8 cellular contexts compared by ENCODE assay signal in genomic region chr12:50986961-50987737, GRCh38. TPM values are rescaled to one million over a fixed set of nuclear protein-coding genes. Genes with fewer than 3 reads are reported as not detected.
A peak's percentile ranks its signal among the peaks of the same experiment; 100 is the strongest.
DNase-seq lines count a peak whose midpoint lies in the region; ATAC-seq and TF ChIP-seq lines count a peak whose summit lies in the region.

No MANE protein-coding gene starts in this region.

- H3K4me3 ChIP-seq in CD4-positive, CD25-positive, alpha-beta regulatory T cell (ENCODE audit: low read depth, low read length), result no peak overlapping the region
- H3K4me3 ChIP-seq in choroid plexus epithelial cell (ENCODE audit: low read depth, low read length) (no peak overlapping the region), right lobe of liver (no peak overlapping the region), thyroid gland (replicated peaks in 1 of 3) (no peak overlapping the region)

- peaks cover 6 to 13% (median 11%) of the 10 kb centered on the region in 4 donors for H3K4me1 Mint-ChIP-seq in CD4-positive, CD25-positive, alpha-beta regulatory T cell

- TF ChIP-seq POLR2A in right lobe of liver (IDR thresholded peaks at IDR 0.05), result no peak
- TF ChIP-seq POLR2A in thyroid gland (IDR thresholded peaks at IDR 0.05), result no peak

- WGBS in right lobe of liver (ENCODE audit: insufficient coverage, low coverage, low lambda C conversion rate, missing lambda C conversion rate), result 39% methylated on average over 8 of the region's 8 CpGs
- WGBS in thyroid gland, 2 donors, result 45 to 50% methylated on average over 8 of the region's 8 CpGs

- no peaks in the 10 kb centered on the region for H3K9me3 Mint-ChIP-seq in CD4-positive, CD25-positive, alpha-beta regulatory T cell

- H3K36me3 Mint-ChIP-seq in CD4-positive, CD25-positive, alpha-beta regulatory T cell, result peaks cover 34% of the 10 kb centered on the region

- peak in 2 of 3 donors; percentile 50 to 77 for DNase-seq in CD4-positive, CD25-positive, alpha-beta regulatory T cell
- DNase-seq in GM13976 (ENCODE audit: low spot score) (peak; percentile 25), RKO (ENCODE audit: low spot score) (peak; percentile 56), choroid plexus epithelial cell (ENCODE audit: low read depth) (peak; percentile 87), right lobe of liver (peak in 1 of 3 donors; percentile 63), thyroid gland (peak; percentile 48 to 50)

- H3K27me3 ChIP-seq in CD4-positive, CD25-positive, alpha-beta regulatory T cell (ENCODE audit: control insufficient read depth, insufficient read depth, low read length), result no peaks in the 10 kb centered on the region
- H3K27me3 ChIP-seq in right lobe of liver (no peaks in the 10 kb centered on the region), thyroid gland (no peaks in the 10 kb centered on the region)

- peak; percentile 43 for TF ChIP-seq CTCF in GM13976 (IDR thresholded peaks at IDR 0.05; ENCODE audit: borderline replicate concordance, control extremely low read depth, extremely low read depth, insufficient read depth, missing control alignments)
- peak; percentile 82 for TF ChIP-seq CTCF in choroid plexus epithelial cell (conservative IDR thresholded peaks at IDR 0.05; ENCODE audit: low read depth, low read length)
- TF ChIP-seq CTCF in right lobe of liver (IDR thresholded peaks at IDR 0.05), result peak; percentile 45 to 73 (median 67)
- TF ChIP-seq CTCF in thyroid gland (IDR thresholded peaks at IDR 0.05), result peak; percentile 25 to 65 (median 50)

- ATAC-seq in CD4-positive, CD25-positive, alpha-beta regulatory T cell (ENCODE audit: low read depth in 2 of 2), result peak; percentile 70 to 83
- ATAC-seq in right lobe of liver (peak; percentile 87 to 96 (median 92)), HG03442 (IDR thresholded peaks at IDR 0.05; ENCODE audit: unreplicated experiment) (no peak), HG02938 (IDR thresholded peaks at IDR 0.05; ENCODE audit: unreplicated experiment) (no peak)

- no peak overlapping the region for H3K4me3 Mint-ChIP-seq in CD4-positive, CD25-positive, alpha-beta regulatory T cell

- peaks cover 45% of the 10 kb centered on the region for H3K36me3 ChIP-seq in CD4-positive, CD25-positive, alpha-beta regulatory T cell (ENCODE audit: control insufficient read depth, insufficient read depth, low read length)
- H3K36me3 ChIP-seq in right lobe of liver (peaks cover 0 to 32% (median 20%) of the 10 kb centered on the region in 4 donors), thyroid gland (peaks cover 25 to 28% of the 10 kb centered on the region in 2 donors)

- no peaks in the 10 kb centered on the region for H3K4me1 ChIP-seq in CD4-positive, CD25-positive, alpha-beta regulatory T cell (ENCODE audit: control insufficient read depth, insufficient read depth, low read length, poor library complexity, severe bottlenecking)
- peaks cover 0 to 24% (median 5%) of the 10 kb centered on the region in 4 donors for H3K4me1 ChIP-seq in right lobe of liver
- peaks cover 15 to 30% of the 10 kb centered on the region in 2 donors for H3K4me1 ChIP-seq in thyroid gland

- no peaks in the 10 kb centered on the region for H3K27me3 Mint-ChIP-seq in CD4-positive, CD25-positive, alpha-beta regulatory T cell

- in situ Hi-C loops in GM13976 (cut with MboI; ENCODE audit: low sequenced_read_pairs, unreplicated experiment), result no loop called here

- H3K27ac ChIP-seq in CD4-positive, CD25-positive, alpha-beta regulatory T cell (ENCODE audit: insufficient read depth, low read length, poor library complexity, severe bottlenecking), result no peak overlapping the region
- H3K27ac ChIP-seq in right lobe of liver, result peak overlapping the region in 1 of 3 donors; percentile 78
- peak overlapping the region in 2 of 3 donors; percentile 37 to 68 for H3K27ac ChIP-seq in thyroid gland

- intact Hi-C loops in right lobe of liver (cut with DNase I), result loop anchor here (10.0 kb wide), 2 partner anchors 62 to 162 kb away; a partner anchor contains a TSS
- intact Hi-C loops in thyroid gland (cut with DNase I), result loop anchor here (5.0 kb wide), 1 partner anchor 160 kb away; no protein-coding TSS in a partner anchor

- H3K9me3 ChIP-seq in CD4-positive, CD25-positive, alpha-beta regulatory T cell (ENCODE audit: control insufficient read depth in 2 of 2, low read length in 2 of 2), result no peaks in the 10 kb centered on the region
- H3K9me3 ChIP-seq in right lobe of liver, result no peaks in the 10 kb centered on the region
- no peaks in the 10 kb centered on the region for H3K9me3 ChIP-seq in thyroid gland

- H3K27ac Mint-ChIP-seq in CD4-positive, CD25-positive, alpha-beta regulatory T cell, result peak overlapping the region in 2 of 3 donors; percentile 64 to 66

RNA-seq across cellular contexts. Expression of gene HIGD1C, which starts 34.8 kb away (rescaled TPM):
- total RNA-seq in CD4-positive, CD25-positive, alpha-beta regulatory T cell, result not detected
- not detected for polyA plus RNA-seq in CD4-positive, CD25-positive, alpha-beta regulatory T cell
- total RNA-seq in right lobe of liver (not detected), thyroid gland (not detected)

RNA-seq across cellular contexts. Expression of gene SLC11A2, which starts 39.0 kb away (rescaled TPM):
- 54.3 TPM for total RNA-seq in CD4-positive, CD25-positive, alpha-beta regulatory T cell
- 10 to 100 TPM in 3 of 4 donors, 1 to 10 TPM in 1; 7.2 to 18.0 (median 14.0) TPM for polyA plus RNA-seq in CD4-positive, CD25-positive, alpha-beta regulatory T cell
- total RNA-seq in right lobe of liver (10 to 100 TPM; 27.8 to 51.6 (median 34.2) TPM), thyroid gland (100 to 1,000 TPM; 100 to 163 (median 140) TPM)

Comparison
In these comparisons a context has a peak if more than half of its experiments do, and no peak if none do; other contexts are left out.
1. ATAC-seq: peak in CD4-positive, CD25-positive, alpha-beta regulatory T cell (2 of 2) and right lobe of liver (4 of 4); none in HG03442 (single experiment) and HG02938 (single experiment).
2. Peak in every context shown above with its lines, with median percentiles within 50 percentile points of each other: CTCF ChIP-seq.